Comparison of ENCODE assay signal across 9 cellular contexts in the genomic region with DNA sequence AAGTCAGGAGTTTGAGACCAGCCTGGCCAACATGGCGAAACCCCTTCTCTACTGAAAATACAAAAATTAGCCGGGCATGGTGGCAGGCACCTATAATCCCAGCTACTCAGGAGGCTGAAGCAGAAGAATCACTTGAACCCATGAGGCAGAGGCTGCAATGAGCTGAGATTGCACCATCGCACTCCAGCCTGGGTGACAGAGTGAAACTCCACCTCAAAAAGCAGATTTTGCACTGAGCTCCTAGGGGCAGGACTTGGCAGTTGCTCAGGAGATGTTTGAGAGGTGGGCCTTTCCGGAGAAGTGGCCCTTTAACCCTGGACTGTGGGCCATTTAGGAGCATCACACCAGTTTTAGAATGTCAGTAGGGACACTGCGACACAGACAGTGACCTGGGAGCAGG. TPM values are rescaled to one million over a fixed set of nuclear protein-coding genes. Genes with fewer than 3 reads are reported as not detected.
DNase-seq lines count a peak whose midpoint lies in the region; ATAC-seq, FAIRE-seq and TF ChIP-seq lines count a peak whose summit lies in the region.
"Not testable (repeated sequence)": the region's sequence is repeated elsewhere in the genome, so short reads cannot be mapped to it uniquely, and the experiment has no call there.
"Had no signal": no experiment of that assay in that cellular context is flagged by ENCODE, and none has a peak within 500 bp of the region (broad histone marks: within the 10 kb centered on the region; RNA-seq: fewer than 3 reads in every experiment).

No MANE protein-coding gene starts in this region.

- not testable (repeated sequence) for TF ChIP-seq CTCF in RWPE1 (conservative IDR thresholded peaks at IDR 0.05; ENCODE audit: low read depth); K562 (IDR thresholded peaks at IDR 0.05 in 2 of 3, conservative IDR thresholded peaks at IDR 0.05 in 1 of 3; ENCODE audit: insufficient read depth in 2 of 3, low read depth in 1 of 3, low read length in 3 of 3); osteoblast (IDR thresholded peaks at IDR 0.05; ENCODE audit: extremely low read depth, low read depth, low read length)

- CTCF ChIA-PET in RWPE1 (lab: Yijun Ruan, JAX): interaction anchor here (0.6 kb wide), 1 partner anchor 51 kb away, joined by 3 read pairs; no protein-coding TSS in a partner anchor
- CTCF ChIA-PET in activated CD4-positive, alpha-beta memory T cell treated with anti-CD3 and anti-CD28 coated beads for 36 hours (lab: Charles Lee): interaction anchor here (0.8 to 2.8 kb wide), 3 partner anchors 15 to 398 kb away, joined by 3 to 11 read pairs (median 4); no protein-coding TSS in a partner anchor
- CTCF ChIA-PET in activated naive CD4-positive, alpha-beta T cell treated with anti-CD3 and anti-CD28 coated beads for 36 hours (lab: Charles Lee): interaction anchor here (2.8 kb wide), 1 partner anchor 405 kb away, joined by 7 read pairs; no protein-coding TSS in a partner anchor
- CTCF ChIA-PET in K562 (lab: Yijun Ruan, JAX; ENCODE audit: low intra/inter-chr PET ratio): not testable (repeated sequence)

- H3K27me3 Mint-ChIP-seq in activated CD4-positive, alpha-beta memory T cell treated with anti-CD3 and anti-CD28 coated beads for 36 hours; activated T-cell treated with anti-CD3 and anti-CD28 coated beads, Interleukin-2, amount 50 U/mL, for 72 hours (ENCODE audit: low read depth); activated naive CD4-positive, alpha-beta T cell treated with anti-CD3 and anti-CD28 coated beads for 36 hours (ENCODE audit: low read depth); stimulated activated naive CD8-positive, alpha-beta T cell treated with anti-CD3 and anti-CD28 coated beads, Interleukin-15, amount 100 ng/mL, for 72 hours: not testable (repeated sequence)

- not testable (repeated sequence) for DNase-seq in RWPE1 (ENCODE audit: low spot score); activated naive CD4-positive, alpha-beta T cell treated with anti-CD3 and anti-CD28 coated beads for 36 hours; K562 (ENCODE audit: extremely low read depth in 1 of 4, low spot score in 3 of 4); osteoblast (ENCODE audit: insufficient read length, low spot score, missing footprints); stimulated activated naive CD8-positive, alpha-beta T cell treated with anti-CD3 and anti-CD28 coated beads, Interleukin-15, amount 100 ng/mL, for 72 hours
- DNase-seq in activated CD4-positive, alpha-beta memory T cell treated with anti-CD3 and anti-CD28 coated beads for 36 hours: peak; percentile 63
- DNase-seq in activated T-cell treated with anti-CD3 and anti-CD28 coated beads, Interleukin-2, amount 50 U/mL, for 72 hours: peak in 1 of 2 donors; percentile 54

- H3K9ac ChIP-seq in K562 (ENCODE audit: insufficient read depth in 1 of 2, low read depth in 2 of 2, low read length in 2 of 2): peak overlapping the region in 1 of 2 experiments; percentile 32; a peak in 1 of 4 replicates

- H3K79me2 ChIP-seq in ACC112 (ENCODE audit: control insufficient read depth, insufficient read depth, low read length, unreplicated experiment) (peaks cover 50% of the 10 kb centered on the region), K562 (ENCODE audit: control insufficient read depth, insufficient read depth, low read length) (peaks cover 54% of the 10 kb centered on the region), osteoblast (ENCODE audit: insufficient read depth, low read length) (peaks cover 54% of the 10 kb centered on the region)

- H3K36me3 Mint-ChIP-seq in activated CD4-positive, alpha-beta memory T cell treated with anti-CD3 and anti-CD28 coated beads for 36 hours: peaks cover 40% of the 10 kb centered on the region
- H3K36me3 Mint-ChIP-seq in activated T-cell treated with anti-CD3 and anti-CD28 coated beads, Interleukin-2, amount 50 U/mL, for 72 hours (ENCODE audit: insufficient read depth in 2 of 2): peaks cover 9 to 14% of the 10 kb centered on the region in 2 donors
- H3K36me3 Mint-ChIP-seq in activated naive CD4-positive, alpha-beta T cell treated with anti-CD3 and anti-CD28 coated beads for 36 hours (ENCODE audit: low read depth): peaks cover 21% of the 10 kb centered on the region

- POLR2A ChIA-PET in RWPE1 (lab: Yijun Ruan, JAX; ENCODE audit: low non-redundant PET): not testable (repeated sequence)
- POLR2A ChIA-PET in activated CD4-positive, alpha-beta memory T cell treated with anti-CD3 and anti-CD28 coated beads for 36 hours (lab: Charles Lee): interaction anchor here (0.9 to 1.5 kb wide), 2 partner anchors 50 to 80 kb away, joined by 3 to 6 read pairs; no protein-coding TSS in a partner anchor
- POLR2A ChIA-PET in K562 (lab: Yijun Ruan, JAX): interaction anchor here (1.0 to 2.2 kb wide), 4 partner anchors 9 to 225 kb away, joined by 3 to 9 read pairs (median 4); no protein-coding TSS in a partner anchor

- peaks cover 51% of the 10 kb centered on the region for H3K4me1 Mint-ChIP-seq in activated CD4-positive, alpha-beta memory T cell treated with anti-CD3 and anti-CD28 coated beads for 36 hours (ENCODE audit: low read depth)
- H3K4me1 Mint-ChIP-seq in activated T-cell treated with anti-CD3 and anti-CD28 coated beads, Interleukin-2, amount 50 U/mL, for 72 hours (ENCODE audit: low read depth): peaks cover 48% of the 10 kb centered on the region
- peaks cover 43% of the 10 kb centered on the region for H3K4me1 Mint-ChIP-seq in activated naive CD4-positive, alpha-beta T cell treated with anti-CD3 and anti-CD28 coated beads for 36 hours (ENCODE audit: low read depth)
- peaks cover 44% of the 10 kb centered on the region for H3K4me1 Mint-ChIP-seq in stimulated activated naive CD8-positive, alpha-beta T cell treated with anti-CD3 and anti-CD28 coated beads, Interleukin-15, amount 100 ng/mL, for 72 hours

- not testable (repeated sequence) for TF ChIP-seq EP300 in K562 (IDR thresholded peaks at IDR 0.05; ENCODE audit: low read length)

- H3K9me3 Mint-ChIP-seq in activated CD4-positive, alpha-beta memory T cell treated with anti-CD3 and anti-CD28 coated beads for 36 hours; activated T-cell treated with anti-CD3 and anti-CD28 coated beads, Interleukin-2, amount 50 U/mL, for 72 hours; activated naive CD4-positive, alpha-beta T cell treated with anti-CD3 and anti-CD28 coated beads for 36 hours; stimulated activated naive CD8-positive, alpha-beta T cell treated with anti-CD3 and anti-CD28 coated beads, Interleukin-15, amount 100 ng/mL, for 72 hours: not testable (repeated sequence)

- peaks cover 29% of the 10 kb centered on the region for H3K36me3 ChIP-seq in ACC112 (ENCODE audit: insufficient read depth, low read length)
- H3K36me3 ChIP-seq in K562 (ENCODE audit: control insufficient read depth, insufficient read depth, low read length): peaks cover 84% of the 10 kb centered on the region
- H3K36me3 ChIP-seq in osteoblast (ENCODE audit: insufficient read depth, low read length): peaks cover 51% of the 10 kb centered on the region

- 98% methylated on average over 5 of the region's 5 CpGs for WGBS in K562 (ENCODE audit: insufficient coverage, low coverage, missing lambda C conversion rate)

- not testable (repeated sequence) for FAIRE-seq in K562 (lab: Jason Lieb, UNC)

- H3K9me3 ChIP-seq in K562 (replicated peaks; ENCODE audit: control insufficient read depth, insufficient read depth, low read depth, low read length); osteoblast (ENCODE audit: low read depth, low read length): not testable (repeated sequence)

- H3K9me1 ChIP-seq in K562 (ENCODE audit: control insufficient read depth, insufficient read depth, low read length): not testable (repeated sequence)

- not testable (repeated sequence) for H3K27me3 ChIP-seq in ACC112 (ENCODE audit: insufficient read depth, low read length); K562 (ENCODE audit: control insufficient read depth in 2 of 2, insufficient read depth in 2 of 2, low read length in 2 of 2); osteoblast (ENCODE audit: insufficient read depth, low read length)

- not testable (repeated sequence) for H3K4me3 ChIP-seq in ACC112 (ENCODE audit: low read depth, low read length); K562; osteoblast (ENCODE audit: insufficient read depth, low read length)

- H3K4me3 Mint-ChIP-seq in activated CD4-positive, alpha-beta memory T cell treated with anti-CD3 and anti-CD28 coated beads for 36 hours: peak overlapping the region; percentile 40
- peak overlapping the region in 1 of 2 donors; percentile 89 for H3K4me3 Mint-ChIP-seq in activated T-cell treated with anti-CD3 and anti-CD28 coated beads, Interleukin-2, amount 50 U/mL, for 72 hours
- not testable (repeated sequence) for H3K4me3 Mint-ChIP-seq in activated naive CD4-positive, alpha-beta T cell treated with anti-CD3 and anti-CD28 coated beads for 36 hours; stimulated activated naive CD8-positive, alpha-beta T cell treated with anti-CD3 and anti-CD28 coated beads, Interleukin-15, amount 100 ng/mL, for 72 hours

- not testable (repeated sequence) for TF ChIP-seq POLR2A in K562 (conservative IDR thresholded peaks at IDR 0.05)

- H3K27ac ChIP-seq in ACC112 (ENCODE audit: low read depth, low read length): peak overlapping the region; percentile 84
- peak overlapping the region; percentile 13; the same call in 1 of the 2 replicates for H3K27ac ChIP-seq in RWPE1
- not testable (repeated sequence) for H3K27ac ChIP-seq in K562 (ENCODE audit: extremely low read depth, low read depth, low read length)
- peak overlapping the region; percentile 65 for H3K27ac ChIP-seq in osteoblast (ENCODE audit: low read depth, low read length)

- BruUV-seq in K562 (replicated peaks; lab: Mats Ljungman, UMichigan): not testable (repeated sequence)

- intact Hi-C loops in activated CD4-positive, alpha-beta memory T cell treated with anti-CD3 and anti-CD28 coated beads for 36 hours (cut with micrococcal nuclease): loop anchor here (2.0 to 10.0 kb wide), 7 partner anchors 48 to 390 kb away; a partner anchor contains a TSS
- intact Hi-C loops in activated naive CD4-positive, alpha-beta T cell treated with anti-CD3 and anti-CD28 coated beads for 36 hours (cut with micrococcal nuclease); K562 (cut with micrococcal nuclease): not testable (repeated sequence)

- H3K4me2 ChIP-seq in K562 (ENCODE audit: insufficient read depth, low read length); osteoblast (ENCODE audit: insufficient read depth, low read length): not testable (repeated sequence)

- not testable (repeated sequence) for H4K20me1 ChIP-seq in K562 (replicated peaks; ENCODE audit: control insufficient read depth, insufficient read depth, low read length)
- peaks cover 15% of the 10 kb centered on the region for H4K20me1 ChIP-seq in osteoblast (ENCODE audit: insufficient read depth, low read length)

- peak overlapping the region; percentile 96 for H3K27ac Mint-ChIP-seq in activated CD4-positive, alpha-beta memory T cell treated with anti-CD3 and anti-CD28 coated beads for 36 hours
- H3K27ac Mint-ChIP-seq in activated T-cell treated with anti-CD3 and anti-CD28 coated beads, Interleukin-2, amount 50 U/mL, for 72 hours: peak overlapping the region; percentile 86
- peak overlapping the region; percentile 81 for H3K27ac Mint-ChIP-seq in activated naive CD4-positive, alpha-beta T cell treated with anti-CD3 and anti-CD28 coated beads for 36 hours
- H3K27ac Mint-ChIP-seq in stimulated activated naive CD8-positive, alpha-beta T cell treated with anti-CD3 and anti-CD28 coated beads, Interleukin-15, amount 100 ng/mL, for 72 hours: peak overlapping the region; percentile 57 to 76

- peak in 1 of 2 donors; percentile 34 for ATAC-seq in activated T-cell treated with anti-CD3 and anti-CD28 coated beads, Interleukin-2, amount 50 U/mL, for 72 hours (replicated peaks in 1 of 2)
- not testable (repeated sequence) for ATAC-seq in K562; stimulated activated naive CD8-positive, alpha-beta T cell treated with anti-CD3 and anti-CD28 coated beads, Interleukin-15, amount 100 ng/mL, for 72 hours

- not testable (repeated sequence) for TF ChIP-seq RAD21 in K562 (CRISPR knock-in tag; conservative IDR thresholded peaks at IDR 0.05 in 1 of 2, IDR thresholded peaks at IDR 0.05 in 1 of 2)

- in situ Hi-C loops in K562 (cut with MboI): not testable (repeated sequence)

- not testable (repeated sequence) for H2AFZ ChIP-seq in ACC112 (ENCODE audit: low read length, unreplicated experiment); K562 (ENCODE audit: low read depth, low read length); osteoblast (ENCODE audit: low read length)

- H3K4me1 ChIP-seq in ACC112 (ENCODE audit: control insufficient read depth, insufficient read depth, low read length, unreplicated experiment): peaks cover 38% of the 10 kb centered on the region
- peaks cover 14 to 34% of the 10 kb centered on the region in 2 experiments; a peak in 4 of 5 replicates for H3K4me1 ChIP-seq in K562 (replicated peaks in 1 of 2; ENCODE audit: control insufficient read depth in 2 of 2, insufficient read depth in 2 of 2, low read length in 2 of 2)
- peaks cover 38% of the 10 kb centered on the region for H3K4me1 ChIP-seq in osteoblast (ENCODE audit: insufficient read depth, low read length)

RNA-seq across cellular contexts. Expression of a gene that starts 4.7 kb away (rescaled TPM):
- 10 to 100 TPM; 83.0 to 83.8 TPM for total RNA-seq in activated CD4-positive, alpha-beta memory T cell treated with anti-CD3 and anti-CD28 coated beads for 36 hours
- 10 to 100 TPM; 43.7 to 52.7 TPM for total RNA-seq in activated T-cell treated with anti-CD3 and anti-CD28 coated beads, Interleukin-2, amount 50 U/mL, for 72 hours
- 10 to 100 TPM; 53.2 to 54.3 TPM for total RNA-seq in activated naive CD4-positive, alpha-beta T cell treated with anti-CD3 and anti-CD28 coated beads for 36 hours
- total RNA-seq in K562 (2011; cell fraction: chromatin; rRNA removed; ENCODE audit: low replicate concordance): 35.8 and 86.9 TPM in 2 replicates
- 78.7 and 87.1 TPM in 2 replicates for total RNA-seq in K562 (2011; cell fraction: nucleolus; rRNA removed)
- total RNA-seq in K562 (2011; cell fraction: nucleoplasm; rRNA removed): 57.9 and 62.8 TPM in 2 replicates
- 150 and 153 TPM in 2 replicates for total RNA-seq in K562 (2014; rRNA removed)
- total RNA-seq in K562 (2014; rRNA removed; fragmentation: Illumina TruSeq; extraction: Trizol): 136 and 145 TPM in 2 replicates
- total RNA-seq in K562 (2015; rRNA removed; fragmentation: Illumina TruSeq; extraction: Trizol): 153 and 154 TPM in 2 replicates
- 138 and 146 TPM in 2 replicates for total RNA-seq in K562 (2021)
- polyA plus RNA-seq in K562 (2011; rRNA removed): 93.7 and 105 TPM in 2 replicates
- 88.3 and 88.5 TPM in 2 replicates for polyA plus RNA-seq in K562 (2011; cell fraction: cytosol; rRNA removed)
- 35.1 and 36.8 TPM in 2 replicates for polyA plus RNA-seq in K562 (2011; cell fraction: nucleus; rRNA removed)
- 59.9 and 104 TPM in 2 replicates for polyA plus RNA-seq in K562 (2012)
- 163 and 173 TPM in 2 replicates for polyA plus RNA-seq in K562 (2014; fragmentation: Illumina TruSeq; extraction: Trizol)
- polyA plus RNA-seq in K562 (2014; fragmentation: Nextera tagmentation; extraction: Ambion mirVana): 100 to 1,000 TPM in 1 of 2 experiments, 10 to 100 TPM in 1; 62.0 to 146 TPM
- 152 and 153 TPM in 2 replicates for polyA plus RNA-seq in K562 (2014; rRNA removed)
- 62.3 and 78.5 TPM in 2 replicates for polyA minus RNA-seq in K562 (2011; rRNA and poly(A)+ RNA removed)
- 32.1 and 40.7 TPM in 2 replicates for polyA minus RNA-seq in K562 (2011; cell fraction: cytosol; rRNA and poly(A)+ RNA removed)
- 16.2 and 19.4 TPM in 2 replicates for polyA minus RNA-seq in K562 (2011; cell fraction: nucleus; rRNA and poly(A)+ RNA removed)
- 17.4 and 18.5 TPM in 2 replicates for total RNA-seq in osteoblast

RNA-seq across cellular contexts. Expression of a gene that starts 5.0 kb away (rescaled TPM):
- 10 to 100 TPM; 46.6 to 49.3 TPM for total RNA-seq in activated CD4-positive, alpha-beta memory T cell treated with anti-CD3 and anti-CD28 coated beads for 36 hours
- 10 to 100 TPM; 36.5 to 38.5 TPM for total RNA-seq in activated T-cell treated with anti-CD3 and anti-CD28 coated beads, Interleukin-2, amount 50 U/mL, for 72 hours
- total RNA-seq in activated naive CD4-positive, alpha-beta T cell treated with anti-CD3 and anti-CD28 coated beads for 36 hours: 10 to 100 TPM; 40.2 to 43.2 TPM
- total RNA-seq in K562 (2011; cell fraction: chromatin; rRNA removed; ENCODE audit: low replicate concordance): 276 and 409 TPM in 2 replicates
- total RNA-seq in K562 (2011; cell fraction: nucleolus; rRNA removed): 245 and 297 TPM in 2 replicates
- total RNA-seq in K562 (2011; cell fraction: nucleoplasm; rRNA removed): 245 and 273 TPM in 2 replicates
- total RNA-seq in K562 (2014; rRNA removed): 37.5 and 65.1 TPM in 2 replicates
- 32.8 and 35.4 TPM in 2 replicates for total RNA-seq in K562 (2014; rRNA removed; fragmentation: Illumina TruSeq; extraction: Trizol)
- 36.9 and 37.4 TPM in 2 replicates for total RNA-seq in K562 (2015; rRNA removed; fragmentation: Illumina TruSeq; extraction: Trizol)
- 71.0 and 88.2 TPM in 2 replicates for total RNA-seq in K562 (2021)
- polyA plus RNA-seq in K562 (2011; rRNA removed): 17.8 and 40.9 TPM in 2 replicates
- 34.1 and 42.0 TPM in 2 replicates for polyA plus RNA-seq in K562 (2011; cell fraction: cytosol; rRNA removed)
- 140 and 211 TPM in 2 replicates for polyA plus RNA-seq in K562 (2011; cell fraction: nucleus; rRNA removed)
- polyA plus RNA-seq in K562 (2012): 40.3 and 58.0 TPM in 2 replicates
- 69.9 and 85.0 TPM in 2 replicates for polyA plus RNA-seq in K562 (2014; fragmentation: Illumina TruSeq; extraction: Trizol)
- 10 to 100 TPM; 32.1 to 69.3 TPM for polyA plus RNA-seq in K562 (2014; fragmentation: Nextera tagmentation; extraction: Ambion mirVana)
- 24.2 and 33.5 TPM in 2 replicates for polyA plus RNA-seq in K562 (2014; rRNA removed)
- polyA minus RNA-seq in K562 (2011; rRNA and poly(A)+ RNA removed): 38.2 and 49.9 TPM in 2 replicates
- polyA minus RNA-seq in K562 (2011; cell fraction: cytosol; rRNA and poly(A)+ RNA removed): 23.6 and 30.1 TPM in 2 replicates
- polyA minus RNA-seq in K562 (2011; cell fraction: nucleus; rRNA and poly(A)+ RNA removed): 62.5 and 79.1 TPM in 2 replicates
- 60.1 and 64.1 TPM in 2 replicates for total RNA-seq in osteoblast

RNA-seq across cellular contexts. Expression of a gene that starts 32.3 kb away (rescaled TPM):
- under 1 TPM; 0.80 to 0.88 TPM for total RNA-seq in activated CD4-positive, alpha-beta memory T cell treated with anti-CD3 and anti-CD28 coated beads for 36 hours
- under 1 TPM; 0.35 to 0.46 TPM for total RNA-seq in activated T-cell treated with anti-CD3 and anti-CD28 coated beads, Interleukin-2, amount 50 U/mL, for 72 hours
- total RNA-seq in activated naive CD4-positive, alpha-beta T cell treated with anti-CD3 and anti-CD28 coated beads for 36 hours: under 1 TPM; 0.19 to 0.22 TPM
- total RNA-seq in K562 (2011; cell fraction: chromatin; rRNA removed; ENCODE audit: low replicate concordance): 2.4 and 4.7 TPM in 2 replicates
- 3.7 and 4.5 TPM in 2 replicates for total RNA-seq in K562 (2011; cell fraction: nucleolus; rRNA removed)
- 2.1 and 3.2 TPM in 2 replicates for total RNA-seq in K562 (2011; cell fraction: nucleoplasm; rRNA removed)
- total RNA-seq in K562 (2014; rRNA removed) (0.54 and 0.78 TPM in 2 replicates), K562 (2014; rRNA removed; fragmentation: Illumina TruSeq; extraction: Trizol) (0.22 TPM in 2 replicates), K562 (2015; rRNA removed; fragmentation: Illumina TruSeq; extraction: Trizol) (0.45 and 0.58 TPM in 2 replicates), K562 (2021) (0.91 and 1.2 TPM in 2 replicates), osteoblast (0.72 and 1.2 TPM in 2 replicates)
- polyA plus RNA-seq in K562 (2011; rRNA removed) (0.33 and 0.49 TPM in 2 replicates), K562 (2014; fragmentation: Illumina TruSeq; extraction: Trizol) (0.13 and 0.25 TPM in 2 replicates), K562 (2014; fragmentation: Nextera tagmentation; extraction: Ambion mirVana) (under 1 TPM in 1 of 2 experiments, not detected in 1; 0.04 TPM), K562 (2014; rRNA removed) (0.74 and 1.5 TPM in 2 replicates)
- polyA plus RNA-seq in K562 (2011; cell fraction: cytosol; rRNA removed): 0.38 and 0.63 TPM in 2 replicates
- 2.2 and 4.9 TPM in 2 replicates for polyA plus RNA-seq in K562 (2011; cell fraction: nucleus; rRNA removed)
- 0.27 and 0.79 TPM in 2 replicates for polyA plus RNA-seq in K562 (2012)
- polyA minus RNA-seq in K562 (2011; rRNA and poly(A)+ RNA removed): 0.14 and 0.15 TPM in 2 replicates
- 0.67 TPM in 1 of 2 replicates, not detected in the other for polyA minus RNA-seq in K562 (2011; cell fraction: cytosol; rRNA and poly(A)+ RNA removed)
- 1.00 and 1.1 TPM in 2 replicates for polyA minus RNA-seq in K562 (2011; cell fraction: nucleus; rRNA and poly(A)+ RNA removed)
- polyA plus RNA-seq: CD4-positive, alpha-beta memory T cell had no signal

RNA-seq across cellular contexts. Expression of a gene that starts 46.2 kb away (rescaled TPM):
- total RNA-seq in activated CD4-positive, alpha-beta memory T cell treated with anti-CD3 and anti-CD28 coated beads for 36 hours: 100 to 1,000 TPM; 104 to 116 TPM
- total RNA-seq in activated T-cell treated with anti-CD3 and anti-CD28 coated beads, Interleukin-2, amount 50 U/mL, for 72 hours: 100 to 1,000 TPM; 208 to 215 TPM
- 100 to 1,000 TPM; 165 to 169 TPM for total RNA-seq in activated naive CD4-positive, alpha-beta T cell treated with anti-CD3 and anti-CD28 coated beads for 36 hours
- total RNA-seq in K562 (2011; cell fraction: chromatin; rRNA removed; ENCODE audit: low replicate concordance): 1,237 and 1,275 TPM in 2 replicates
- 563 and 657 TPM in 2 replicates for total RNA-seq in K562 (2011; cell fraction: nucleolus; rRNA removed)
- total RNA-seq in K562 (2011; cell fraction: nucleoplasm; rRNA removed): 675 TPM in 2 replicates
- total RNA-seq in K562 (2014; rRNA removed) (140 and 153 TPM in 2 replicates), K562 (2014; rRNA removed; fragmentation: Illumina TruSeq; extraction: Trizol) (88.5 and 99.0 TPM in 2 replicates), K562 (2015; rRNA removed; fragmentation: Illumina TruSeq; extraction: Trizol) (91.3 and 98.2 TPM in 2 replicates), K562 (2021) (218 and 237 TPM in 2 replicates), osteoblast (134 and 149 TPM in 2 replicates)
- polyA plus RNA-seq in K562 (2011; rRNA removed) (55.4 and 85.4 TPM in 2 replicates), K562 (2014; fragmentation: Illumina TruSeq; extraction: Trizol) (274 and 277 TPM in 2 replicates), K562 (2014; fragmentation: Nextera tagmentation; extraction: Ambion mirVana) (100 to 1,000 TPM; 110 to 123 TPM), K562 (2014; rRNA removed) (174 and 182 TPM in 2 replicates)
- polyA plus RNA-seq in K562 (2011; cell fraction: cytosol; rRNA removed): 96.0 and 109 TPM in 2 replicates
- 581 and 738 TPM in 2 replicates for polyA plus RNA-seq in K562 (2011; cell fraction: nucleus; rRNA removed)
- polyA plus RNA-seq in K562 (2012): 175 and 269 TPM in 2 replicates
- polyA minus RNA-seq in K562 (2011; rRNA and poly(A)+ RNA removed): 161 and 196 TPM in 2 replicates
- 224 and 238 TPM in 2 replicates for polyA minus RNA-seq in K562 (2011; cell fraction: cytosol; rRNA and poly(A)+ RNA removed)
- polyA minus RNA-seq in K562 (2011; cell fraction: nucleus; rRNA and poly(A)+ RNA removed): 307 and 505 TPM in 2 replicates

RNA-seq across cellular contexts. Expression of a gene that starts 55.6 kb away (rescaled TPM):
- 10 to 100 TPM; 45.5 to 49.4 TPM for total RNA-seq in activated CD4-positive, alpha-beta memory T cell treated with anti-CD3 and anti-CD28 coated beads for 36 hours
- 10 to 100 TPM; 31.8 to 41.7 TPM for total RNA-seq in activated T-cell treated with anti-CD3 and anti-CD28 coated beads, Interleukin-2, amount 50 U/mL, for 72 hours
- total RNA-seq in activated naive CD4-positive, alpha-beta T cell treated with anti-CD3 and anti-CD28 coated beads for 36 hours: 10 to 100 TPM; 36.6 to 38.8 TPM
- 18.7 and 45.9 TPM in 2 replicates for total RNA-seq in K562 (2011; cell fraction: chromatin; rRNA removed; ENCODE audit: low replicate concordance)
- 36.8 and 39.0 TPM in 2 replicates for total RNA-seq in K562 (2011; cell fraction: nucleolus; rRNA removed)
- total RNA-seq in K562 (2011; cell fraction: nucleoplasm; rRNA removed): 28.7 and 34.9 TPM in 2 replicates
- 78.4 and 108 TPM in 2 replicates for total RNA-seq in K562 (2014; rRNA removed)
- 26.1 and 32.3 TPM in 2 replicates for total RNA-seq in K562 (2014; rRNA removed; fragmentation: Illumina TruSeq; extraction: Trizol)
- total RNA-seq in K562 (2015; rRNA removed; fragmentation: Illumina TruSeq; extraction: Trizol): 65.2 and 66.0 TPM in 2 replicates
- total RNA-seq in K562 (2021): 71.7 and 74.4 TPM in 2 replicates
- 49.4 and 57.1 TPM in 2 replicates for polyA plus RNA-seq in K562 (2011; rRNA removed)
- polyA plus RNA-seq in K562 (2011; cell fraction: cytosol; rRNA removed): 83.1 and 114 TPM in 2 replicates
- 34.0 and 41.0 TPM in 2 replicates for polyA plus RNA-seq in K562 (2011; cell fraction: nucleus; rRNA removed)
- 57.6 and 109 TPM in 2 replicates for polyA plus RNA-seq in K562 (2012)
- polyA plus RNA-seq in K562 (2014; fragmentation: Illumina TruSeq; extraction: Trizol): 41.1 and 50.6 TPM in 2 replicates
- 1 to 10 TPM; 2.0 to 4.0 TPM for polyA plus RNA-seq in K562 (2014; fragmentation: Nextera tagmentation; extraction: Ambion mirVana)
- polyA plus RNA-seq in K562 (2014; rRNA removed): 74.7 and 83.6 TPM in 2 replicates
- 16.8 and 22.0 TPM in 2 replicates for polyA minus RNA-seq in K562 (2011; rRNA and poly(A)+ RNA removed)
- polyA minus RNA-seq in K562 (2011; cell fraction: cytosol; rRNA and poly(A)+ RNA removed): 22.1 and 40.4 TPM in 2 replicates
- polyA minus RNA-seq in K562 (2011; cell fraction: nucleus; rRNA and poly(A)+ RNA removed): 19.1 and 22.7 TPM in 2 replicates
- 66.2 and 79.0 TPM in 2 replicates for total RNA-seq in osteoblast
